In the genomic region with DNA sequence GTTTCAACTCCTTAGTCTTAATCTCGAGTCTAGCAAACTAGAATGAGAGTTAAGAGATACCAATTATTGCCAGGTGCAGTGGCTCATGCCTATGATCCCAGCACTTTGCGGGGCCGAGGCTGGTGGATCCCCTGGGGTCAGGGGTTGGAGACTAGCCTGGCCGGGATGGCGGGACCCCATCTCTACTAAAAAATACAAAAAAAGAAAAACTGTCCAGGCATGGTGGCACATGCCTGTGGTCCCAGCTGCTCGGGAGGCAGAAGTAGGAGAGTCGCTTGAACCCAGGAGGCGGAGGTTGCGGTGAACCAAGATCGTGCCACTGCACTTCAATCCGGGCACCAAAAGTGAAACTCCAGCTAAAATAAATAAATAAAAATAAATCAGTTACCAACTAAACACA, we compare ENCODE assay signal across 24 cellular contexts.
"Had no signal": no experiment of that assay in that cellular context is flagged by ENCODE, and none has a peak within 500 bp of the region (broad histone marks: within the 10 kb centered on the region; RNA-seq: fewer than 3 reads in every experiment).

No MANE protein-coding gene starts in this region.

- FAIRE-seq: HTR-8/SVneo, K562, RCC 7860 had no signal

- ATAC-seq: K562 had no signal

- H3K9ac ChIP-seq: KMS-11, SK-N-SH had no signal

- H3K27ac Mint-ChIP-seq: IgD-negative memory B cell had no signal

- H3K36me3 Mint-ChIP-seq: IgD-negative memory B cell had no signal

- H3K4me3 ChIP-seq: K562 had no signal

- H3K4me2 ChIP-seq: KMS-11, SK-N-SH had no signal

- H3K4me3 Mint-ChIP-seq: IgD-negative memory B cell had no signal

- H3K4me1 Mint-ChIP-seq: IgD-negative memory B cell had no signal

- H3K9me3 ChIP-seq: SK-N-SH had no signal

- H3K27ac ChIP-seq: HL-60, KMS-11 had no signal

- DNase-seq: Kasumi-1, MM.1S, NCI-H1048, NCI-H1105, NCI-H1417, NCI-H1436 treated with DMSO at 0.1 percent for 48 hours, NCI-H1694, NCI-H187 treated with DMSO at 0.1 percent for 48 hours, NCI-H2029 treated with DMSO at 0.1 percent for 48 hours, NCI-H2171 treated with DMSO at 0.1 percent for 48 hours, NCI-H345, NCI-H446 treated with DMSO at 0.1 percent for 48 hours, NCI-H510A treated with DMSO at 0.1 percent for 48 hours, NCI-H526, NCI-H82, RPMI8226, SHP77, SK-N-SH had no signal

- H3K27me3 Mint-ChIP-seq: IgD-negative memory B cell had no signal
